In the genomic region with DNA sequence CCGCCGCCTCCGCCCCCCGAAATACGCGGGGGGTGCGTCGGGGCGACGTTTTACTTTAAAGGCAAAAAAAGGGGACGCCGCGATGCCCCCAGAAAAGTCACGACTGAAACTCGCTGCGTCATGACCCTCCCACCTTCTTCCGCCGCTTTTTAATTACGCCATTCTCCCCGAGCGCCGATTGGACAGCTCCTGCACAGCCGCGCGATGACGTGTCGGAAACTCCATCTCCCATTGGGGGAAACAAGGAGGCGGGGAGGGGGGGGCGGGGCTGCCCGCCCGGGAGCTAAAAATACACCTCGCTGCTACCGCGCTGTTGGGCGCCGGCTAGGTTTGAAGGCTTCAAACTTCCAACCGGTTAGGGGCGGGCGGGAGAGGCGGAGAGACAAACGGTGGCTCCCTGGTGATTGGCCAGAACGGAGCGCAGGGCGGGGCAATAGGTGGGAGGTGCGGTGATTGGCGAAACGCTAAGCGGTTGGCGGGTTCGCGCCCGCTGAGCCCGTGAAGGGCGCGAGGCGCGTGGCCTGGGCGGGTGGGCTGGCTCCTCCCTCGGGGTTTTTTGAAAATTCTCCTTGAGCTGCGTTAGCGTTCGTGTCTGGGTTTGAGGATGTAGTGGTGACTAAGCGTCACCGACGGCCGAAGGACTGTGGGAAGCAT, we compare ENCODE assay signal across 7 cellular contexts. TPM values are rescaled to one million over a fixed set of nuclear protein-coding genes. Genes with fewer than 3 reads are reported as not detected.
DNase-seq lines count a peak whose midpoint lies in the region; ATAC-seq and TF ChIP-seq lines count a peak whose summit lies in the region.

A gene with protein sequence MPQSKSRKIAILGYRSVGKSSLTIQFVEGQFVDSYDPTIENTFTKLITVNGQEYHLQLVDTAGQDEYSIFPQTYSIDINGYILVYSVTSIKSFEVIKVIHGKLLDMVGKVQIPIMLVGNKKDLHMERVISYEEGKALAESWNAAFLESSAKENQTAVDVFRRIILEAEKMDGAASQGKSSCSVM (minus strand): TSS at position 131 of the 654 bp plus-strand sequence. CDS start 384 bp downstream, outside the sequence.

- no peaks in the 10 kb centered on the region for H3K9me2 ChIP-seq in hepatocyte (replicated peaks; ENCODE audit: insufficient read depth)

- H3K36me3 ChIP-seq in hepatocyte (replicated peaks; ENCODE audit: insufficient read depth, low read depth): no peaks in the 10 kb centered on the region

- H3K9me3 ChIP-seq in hepatocyte (ENCODE audit: low read depth): no peaks in the 10 kb centered on the region

- H3K79me2 ChIP-seq in hepatocyte: peaks cover 40% of the 10 kb centered on the region

- TF ChIP-seq CTCF in astrocyte of the cerebellum (IDR thresholded peaks at IDR 0.05; ENCODE audit: low read depth, low read length, missing control alignments) (no peak), hepatocyte (IDR thresholded peaks at IDR 0.05; ENCODE audit: poor library complexity) (no peak)

- peak within 1 kb of the TSS; percentile 78 for H3K4me2 ChIP-seq in hepatocyte

- H3K27me3 ChIP-seq in hepatocyte: no peaks in the 10 kb centered on the region

- no peak within 1 kb of the TSS for H2AFZ ChIP-seq in hepatocyte

- H3K4me3 ChIP-seq in astrocyte of the cerebellum (ENCODE audit: low read depth, low read length): peak within 1 kb of the TSS; percentile 90
- peak within 1 kb of the TSS; percentile 77 for H3K4me3 ChIP-seq in hepatocyte

- ATAC-seq in GM18502 (IDR thresholded peaks at IDR 0.05; ENCODE audit: poor library complexity, unreplicated experiment) (peak; percentile 78), HG02973 (IDR thresholded peaks at IDR 0.05; ENCODE audit: unreplicated experiment) (peak; percentile 75)

- in situ Hi-C loops in astrocyte of the cerebellum (cut with HindIII; ENCODE audit: low sequenced_read_pairs): no loop called here

- DNase-seq in NCI-H2029 (lab: John Stamatoyannopoulos, UW): peak; percentile 99
- DNase-seq in T-helper 22 cell (ENCODE audit: low read depth): peak; percentile 95
- DNase-seq in astrocyte of the cerebellum (ENCODE audit: low read depth): peak; percentile 99
- peak; percentile 100 for DNase-seq in hepatocyte (ENCODE audit: low spot score)
- DNase-seq in renal cortical epithelial cell (ENCODE audit: low read depth): peak; percentile 96

- WGBS in hepatocyte (ENCODE audit: low lambda C conversion rate, missing lambda C conversion rate): 7% methylated on average over 46 of the region's 66 CpGs

- H3K4me1 ChIP-seq in hepatocyte (ENCODE audit: insufficient read depth): peaks cover 2% of the 10 kb centered on the region

- peaks cover 38% of the 10 kb centered on the region for H4K20me1 ChIP-seq in hepatocyte (ENCODE audit: insufficient read depth, poor library complexity, severe bottlenecking)

- H3K27ac ChIP-seq in hepatocyte: peak within 1 kb of the TSS; percentile 100

RNA-seq across cellular contexts. Expression of the gene that starts here (rescaled TPM):
- total RNA-seq in hepatocyte (105 and 111 TPM in 2 replicates), renal cortical epithelial cell (84.8 and 115 TPM in 2 replicates)
- polyA plus RNA-seq in hepatocyte: 135 and 142 TPM in 2 replicates

Comparison
In these comparisons a context has a peak if more than half of its experiments do, and no peak if none do; other contexts are left out.
1. Peak in every context shown above with its lines: DNase-seq, ATAC-seq, H3K4me3 ChIP-seq and H3K27ac ChIP-seq.